ENCODE assay signal across 8 cellular contexts in genomic region chr2:176658708-176659107, GRCh38.
"Had no signal": no experiment of that assay in that cellular context is flagged by ENCODE, and none has a peak within 500 bp of the region (broad histone marks: within the 10 kb centered on the region; RNA-seq: fewer than 3 reads in every experiment).

No MANE protein-coding gene starts in this region.

- H3K9ac ChIP-seq: GM23248 had no signal

- H3K36me3 ChIP-seq: HAP-1 had no signal

- H3K27ac ChIP-seq: GM23248, HL-60 had no signal

- ATAC-seq: HCT116, HepG2 had no signal

- H3K4me3 ChIP-seq: GM23248, HAP-1 had no signal

- H3K4me1 ChIP-seq: HAP-1 had no signal

- DNase-seq: GM23248, GOT3, H7, HFFc6 had no signal

- H3K9me3 ChIP-seq: HAP-1 had no signal

- H2AFZ ChIP-seq: GM23248 had no signal
